Comparison of ENCODE assay signal across 24 cellular contexts in genomic region chr5:177538876-177539275, GRCh38. TPM values are rescaled to one million over a fixed set of nuclear protein-coding genes. Genes with fewer than 3 reads are reported as not detected.
DNase-seq lines count a peak whose midpoint lies in the region; ATAC-seq, FAIRE-seq and TF ChIP-seq lines count a peak whose summit lies in the region.
"Had no signal": no experiment of that assay in that cellular context is flagged by ENCODE, and none has a peak within 500 bp of the region (broad histone marks: within the 10 kb centered on the region; RNA-seq: fewer than 3 reads in every experiment).

No MANE protein-coding gene starts in this region.

- peaks cover 9% of the 10 kb centered on the region for H3K36me3 Mint-ChIP-seq in activated naive CD4-positive, alpha-beta T cell treated with anti-CD3 and anti-CD28 coated beads for 36 hours (ENCODE audit: low read depth)

- no peak for TF ChIP-seq RAD21 in A549 (conservative IDR thresholded peaks at IDR 0.05 in 1 of 2, IDR thresholded peaks at IDR 0.05 in 1 of 2)

- H3K4me3 ChIP-seq in A549 (no peak overlapping the region), ascending aorta (no peak overlapping the region), sigmoid colon (no peak overlapping the region), HAP-1 (no peak overlapping the region), upper lobe of right lung (no peak overlapping the region)
- H3K4me3 ChIP-seq: pancreas had no signal

- in situ Hi-C loops in HAP-1 (cut with MboI; ENCODE audit: low sequenced_read_pairs), result no loop called here

- no peak for FAIRE-seq in A549 (lab: Jason Lieb, UNC)
- FAIRE-seq: GM19239, pancreas, urothelium cell line had no signal

- intact Hi-C loops in ascending aorta (cut with DNase I) (loop anchor here (1.0 kb wide), 1 partner anchor 14 kb away; no protein-coding TSS in a partner anchor), left cardiac atrium (cut with DNase I) (no loop called here), sigmoid colon (cut with DNase I) (no loop called here), upper lobe of right lung (cut with DNase I) (no loop called here)
- intact Hi-C loops in activated naive CD4-positive, alpha-beta T cell treated with anti-CD3 and anti-CD28 coated beads for 36 hours (cut with micrococcal nuclease), result no loop called here

- H3K27ac ChIP-seq in A549, result peak overlapping the region in 1 of 2 experiments; percentile 76; a peak in 3 of 6 replicates
- H3K27ac ChIP-seq in ascending aorta, result peak overlapping the region; percentile 81 to 82
- H3K27ac ChIP-seq in sigmoid colon, result peak overlapping the region; percentile 72 to 83 (median 76)
- H3K27ac ChIP-seq in upper lobe of right lung, result no peak overlapping the region

- WGBS in A549 (ENCODE audit: missing lambda C conversion rate), result 98% methylated on average over 10 of the region's 10 CpGs
- 94 to 95% methylated on average over 10 of the region's 10 CpGs for WGBS in sigmoid colon, 2 donors

- H3K36me3 ChIP-seq in ascending aorta (peaks cover 6 to 16% of the 10 kb centered on the region in 2 donors), sigmoid colon (peaks cover 0 to 41% (median 12%) of the 10 kb centered on the region in 4 donors), HAP-1 (replicated peaks) (peaks cover 46% of the 10 kb centered on the region), upper lobe of right lung (peaks cover 56% of the 10 kb centered on the region)

- no peak for ATAC-seq in A549
- peak; percentile 21 to 39 for ATAC-seq in left cardiac atrium
- ATAC-seq in GM18502 (IDR thresholded peaks at IDR 0.05; ENCODE audit: poor library complexity, unreplicated experiment), result no peak
- ATAC-seq in upper lobe of right lung, result no peak
- ATAC-seq: left lobe of liver had no signal

- POLR2A ChIA-PET in A549 (lab: Yijun Ruan, JAX), result no interaction called here

- peaks cover 2% of the 10 kb centered on the region for H3K4me1 Mint-ChIP-seq in activated naive CD4-positive, alpha-beta T cell treated with anti-CD3 and anti-CD28 coated beads for 36 hours (ENCODE audit: low read depth)
- H3K4me1 Mint-ChIP-seq: activated B cell treated with CpG ODN at 0.5 μM for 24 hours had no signal

- no peak for TF ChIP-seq POLR2A in A549 (IDR thresholded peaks at IDR 0.05; ENCODE audit: low read length)
- TF ChIP-seq POLR2A in sigmoid colon (IDR thresholded peaks at IDR 0.05), result no peak

- TF ChIP-seq CTCF in A549 (IDR thresholded peaks at IDR 0.05) (no peak), ascending aorta (IDR thresholded peaks at IDR 0.05) (no peak), sigmoid colon (IDR thresholded peaks at IDR 0.05) (no peak), upper lobe of right lung (IDR thresholded peaks at IDR 0.05) (no peak)

- no peaks in the 10 kb centered on the region for H3K27me3 Mint-ChIP-seq in activated naive CD4-positive, alpha-beta T cell treated with anti-CD3 and anti-CD28 coated beads for 36 hours (ENCODE audit: low read depth)
- H3K27me3 Mint-ChIP-seq: activated B cell treated with CpG ODN at 0.5 μM for 24 hours; CD4-positive, alpha-beta memory T cell had no signal

- CTCF ChIA-PET in A549 (lab: Yijun Ruan, JAX), result interaction anchor here (0.9 to 4.1 kb wide), 3 partner anchors 8 to 37 kb away, joined by 3 to 24 read pairs (median 18); partner anchors contain the start of gene DOK3
- CTCF ChIA-PET in activated naive CD4-positive, alpha-beta T cell treated with anti-CD3 and anti-CD28 coated beads for 36 hours (lab: Charles Lee), result no interaction called here

- peak overlapping the region; percentile 58; the same call in 2 of the 3 replicates for H3K4me2 ChIP-seq in A549

- no peak for TF ChIP-seq EP300 in A549 (IDR thresholded peaks at IDR 0.05)
- TF ChIP-seq EP300 in sigmoid colon (IDR thresholded peaks at IDR 0.05), result no peak

- H3K9me3 Mint-ChIP-seq in activated naive CD4-positive, alpha-beta T cell treated with anti-CD3 and anti-CD28 coated beads for 36 hours, result no peaks in the 10 kb centered on the region
- H3K9me3 Mint-ChIP-seq: activated B cell treated with CpG ODN at 0.5 μM for 24 hours; activated T-helper 2 cell treated with anti-CD3 and anti-CD28 coated beads, Interferon-gamma antibody, Interleukin-2, Interleukin-4, amounts not matched to agents 10 μg/mL and 5 μg/mL and 100 μg/mL, durations not matched to agents 14 hours and 24 hours and 36 hours; CD4-positive, alpha-beta memory T cell; endodermal cell; T-helper 1 cell treated with Interleukin-12 subunit alpha and Interleukin-12 subunit beta and Interleukin-4 antibody, amounts not matched to agents 30 μg/mL and 1 μg/mL, for 36 hours had no signal

- DNase-seq in A549 (ENCODE audit: low read depth in 1 of 2, low spot score in 1 of 2) (no peak), ascending aorta (ENCODE audit: low spot score in 2 of 2) (no peak), left cardiac atrium (no peak), sigmoid colon (no peak), HAP-1 (ENCODE audit: low spot score in 2 of 2) (no peak), upper lobe of right lung (no peak)
- no peak for DNase-seq in activated naive CD4-positive, alpha-beta T cell treated with anti-CD3 and anti-CD28 coated beads for 36 hours
- DNase-seq: activated B cell treated with CpG ODN at 0.5 μM for 24 hours; activated CD8-positive, alpha-beta memory T cell treated with anti-CD3 and anti-CD28 coated beads for 24 hours; amniotic stem cell; DND-41; endodermal cell; foreskin melanocyte; NCI-H1694; NCI-H446 treated with DMSO at 0.1 percent for 48 hours; pancreas; SIG-M5 had no signal

- H3K27me3 ChIP-seq in ascending aorta (no peaks in the 10 kb centered on the region), sigmoid colon (no peaks in the 10 kb centered on the region), HAP-1 (ENCODE audit: low read depth) (no peaks in the 10 kb centered on the region), upper lobe of right lung (no peaks in the 10 kb centered on the region)
- H3K27me3 ChIP-seq: pancreas had no signal

- H3K4me1 ChIP-seq in A549, result peaks cover 26% of the 10 kb centered on the region
- peaks cover 36 to 66% of the 10 kb centered on the region in 2 donors for H3K4me1 ChIP-seq in ascending aorta
- H3K4me1 ChIP-seq in sigmoid colon, result peaks cover 0 to 87% (median 71%) of the 10 kb centered on the region in 4 donors
- H3K4me1 ChIP-seq in HAP-1, result peaks cover 7% of the 10 kb centered on the region; the same call in 1 of the 2 replicates
- H3K4me1 ChIP-seq in upper lobe of right lung, result peaks cover 20% of the 10 kb centered on the region

- H3K9me3 ChIP-seq in A549 (no peaks in the 10 kb centered on the region), ascending aorta (no peaks in the 10 kb centered on the region), sigmoid colon (no peaks in the 10 kb centered on the region), HAP-1 (no peaks in the 10 kb centered on the region), upper lobe of right lung (no peaks in the 10 kb centered on the region)
- H3K9me3 ChIP-seq: pancreas had no signal

- no peak overlapping the region for H3K27ac Mint-ChIP-seq in activated naive CD4-positive, alpha-beta T cell treated with anti-CD3 and anti-CD28 coated beads for 36 hours
- H3K27ac Mint-ChIP-seq: activated B cell treated with CpG ODN at 0.5 μM for 24 hours; activated T-helper 2 cell treated with anti-CD3 and anti-CD28 coated beads, Interferon-gamma antibody, Interleukin-2, Interleukin-4, amounts not matched to agents 10 μg/mL and 5 μg/mL and 100 μg/mL, durations not matched to agents 14 hours and 24 hours and 36 hours; T-helper 1 cell treated with Interleukin-12 subunit alpha and Interleukin-12 subunit beta and Interleukin-4 antibody, amounts not matched to agents 30 μg/mL and 1 μg/mL, for 36 hours had no signal

- no peak overlapping the region for H3K4me3 Mint-ChIP-seq in activated naive CD4-positive, alpha-beta T cell treated with anti-CD3 and anti-CD28 coated beads for 36 hours
- H3K4me3 Mint-ChIP-seq: activated B cell treated with CpG ODN at 0.5 μM for 24 hours; CD4-positive, alpha-beta memory T cell; endodermal cell; T-helper 1 cell treated with Interleukin-12 subunit alpha and Interleukin-12 subunit beta and Interleukin-4 antibody, amounts not matched to agents 30 μg/mL and 1 μg/mL, for 36 hours had no signal

RNA-seq across cellular contexts. Expression of gene FAM193B, which starts 15.5 kb away (rescaled TPM):
- polyA plus RNA-seq in A549 (2011; rRNA removed), result 19.4 and 23.0 TPM in 2 replicates
- polyA plus RNA-seq in A549 (2012; cell fraction: cytosol; rRNA removed), result 29.5 and 29.6 TPM in 2 replicates
- polyA plus RNA-seq in A549 (2012; cell fraction: nucleus; rRNA removed), result 184 and 207 TPM in 2 replicates
- polyA plus RNA-seq in A549 (2017; fragmentation: RNase III; extraction: RNeasy Plus Mini Kit Qiagen cat#74134 plus additional on column Dnase treatment), result 24.9 to 31.9 TPM (median 28.9 TPM) in 3 replicates
- polyA minus RNA-seq in A549 (2011; rRNA and poly(A)+ RNA removed), result 10.5 and 18.4 TPM in 2 replicates
- 116 TPM for total RNA-seq in ascending aorta
- 10 to 100 TPM; 26.1 to 30.1 TPM for total RNA-seq in left cardiac atrium
- total RNA-seq in sigmoid colon, result 10 to 100 TPM; 39.6 to 82.8 (median 43.9) TPM
- 10 to 100 TPM in 2 of 3 donors, 1 to 10 TPM in 1; 9.0 to 87.4 (median 10.2) TPM for polyA plus RNA-seq in sigmoid colon
- total RNA-seq in activated naive CD4-positive, alpha-beta T cell treated with anti-CD3 and anti-CD28 coated beads for 36 hours, result 10 to 100 TPM; 87.4 to 87.8 TPM
- total RNA-seq in upper lobe of right lung, result 76.3 TPM

RNA-seq across cellular contexts. Expression of gene DDX41, which starts 22.1 kb away (rescaled TPM):
- polyA plus RNA-seq in A549 (2011; rRNA removed) (87.7 and 90.7 TPM in 2 replicates), A549 (2017; fragmentation: RNase III; extraction: RNeasy Plus Mini Kit Qiagen cat#74134 plus additional on column Dnase treatment) (121 to 177 TPM (median 172 TPM) in 3 replicates), sigmoid colon (10 to 100 TPM; 69.7 to 78.4 (median 72.6) TPM)
- polyA plus RNA-seq in A549 (2012; cell fraction: cytosol; rRNA removed), result 180 and 211 TPM in 2 replicates
- 290 and 366 TPM in 2 replicates for polyA plus RNA-seq in A549 (2012; cell fraction: nucleus; rRNA removed)
- 65.9 and 74.8 TPM in 2 replicates for polyA minus RNA-seq in A549 (2011; rRNA and poly(A)+ RNA removed)
- total RNA-seq in ascending aorta (117 TPM), left cardiac atrium (10 to 100 TPM; 33.1 to 53.5 TPM), sigmoid colon (10 to 100 TPM; 47.8 to 55.1 (median 51.6) TPM), upper lobe of right lung (61.6 TPM)
- total RNA-seq in activated naive CD4-positive, alpha-beta T cell treated with anti-CD3 and anti-CD28 coated beads for 36 hours, result 100 to 1,000 TPM; 142 to 147 TPM

RNA-seq across cellular contexts. Expression of gene DOK3, which starts 29.2 kb away (rescaled TPM):
- polyA plus RNA-seq in A549 (2011; rRNA removed) (1.3 and 1.8 TPM in 2 replicates), A549 (2017; fragmentation: RNase III; extraction: RNeasy Plus Mini Kit Qiagen cat#74134 plus additional on column Dnase treatment) (7.1 to 9.1 TPM (median 7.4 TPM) in 3 replicates), sigmoid colon (10 to 100 TPM in 1 of 3 donors, 1 to 10 TPM in 2; 3.0 to 20.2 (median 7.2) TPM)
- polyA plus RNA-seq in A549 (2012; cell fraction: cytosol; rRNA removed), result 2.9 and 4.2 TPM in 2 replicates
- polyA plus RNA-seq in A549 (2012; cell fraction: nucleus; rRNA removed), result 26.3 and 29.7 TPM in 2 replicates
- 0.54 and 2.0 TPM in 2 replicates for polyA minus RNA-seq in A549 (2011; rRNA and poly(A)+ RNA removed)
- total RNA-seq in ascending aorta (0.32 TPM), left cardiac atrium (1 to 10 TPM; 5.3 to 9.0 TPM), sigmoid colon (1 to 10 TPM; 4.6 to 8.0 (median 6.5) TPM), upper lobe of right lung (45.6 TPM)
- total RNA-seq in activated naive CD4-positive, alpha-beta T cell treated with anti-CD3 and anti-CD28 coated beads for 36 hours, result 1 to 10 TPM in 1 of 2 experiments, under 1 TPM in 1; 0.37 to 1.3 TPM

RNA-seq across cellular contexts. Expression of gene PDLIM7, which starts 41.5 kb away (rescaled TPM):
- polyA plus RNA-seq in A549 (2011; rRNA removed), result 26.1 and 30.7 TPM in 2 replicates
- polyA plus RNA-seq in A549 (2012; cell fraction: cytosol; rRNA removed), result 91.5 and 139 TPM in 2 replicates
- 252 and 329 TPM in 2 replicates for polyA plus RNA-seq in A549 (2012; cell fraction: nucleus; rRNA removed)
- polyA plus RNA-seq in A549 (2017; fragmentation: RNase III; extraction: RNeasy Plus Mini Kit Qiagen cat#74134 plus additional on column Dnase treatment), result 120 to 141 TPM (median 124 TPM) in 3 replicates
- polyA minus RNA-seq in A549 (2011; rRNA and poly(A)+ RNA removed), result 22.0 and 27.9 TPM in 2 replicates
- 1,082 TPM for total RNA-seq in ascending aorta
- 10 to 100 TPM; 50.5 to 94.5 TPM for total RNA-seq in left cardiac atrium
- 100 to 1,000 TPM; 274 to 923 (median 482) TPM for total RNA-seq in sigmoid colon
- polyA plus RNA-seq in sigmoid colon, result 10 to 100 TPM in 2 of 3 donors, 1 to 10 TPM in 1; 7.2 to 58.5 (median 14.4) TPM
- total RNA-seq in activated naive CD4-positive, alpha-beta T cell treated with anti-CD3 and anti-CD28 coated beads for 36 hours, result 10 to 100 TPM; 41.2 to 42.2 TPM
- total RNA-seq in upper lobe of right lung, result 59.1 TPM

RNA-seq across cellular contexts. Expression of gene TMED9, which starts 53.1 kb away (rescaled TPM):
- polyA plus RNA-seq in A549 (2011; rRNA removed) (168 and 212 TPM in 2 replicates), A549 (2017; fragmentation: RNase III; extraction: RNeasy Plus Mini Kit Qiagen cat#74134 plus additional on column Dnase treatment) (218 to 239 TPM (median 236 TPM) in 3 replicates), sigmoid colon (100 to 1,000 TPM in 1 of 3 donors, 10 to 100 TPM in 2; 37.2 to 221 (median 73.8) TPM)
- 202 and 215 TPM in 2 replicates for polyA plus RNA-seq in A549 (2012; cell fraction: cytosol; rRNA removed)
- polyA plus RNA-seq in A549 (2012; cell fraction: nucleus; rRNA removed), result 186 and 187 TPM in 2 replicates
- polyA minus RNA-seq in A549 (2011; rRNA and poly(A)+ RNA removed), result 124 and 144 TPM in 2 replicates
- total RNA-seq in ascending aorta (113 TPM), left cardiac atrium (100 to 1,000 TPM; 101 to 131 TPM), sigmoid colon (10 to 100 TPM; 48.9 to 64.5 (median 55.6) TPM), upper lobe of right lung (133 TPM)
- 100 to 1,000 TPM; 110 TPM for total RNA-seq in activated naive CD4-positive, alpha-beta T cell treated with anti-CD3 and anti-CD28 coated beads for 36 hours

Comparison
In these comparisons a context has a peak if more than half of its experiments do, and no peak if none do; other contexts are left out.
1. ATAC-seq: peak in left cardiac atrium (2 of 2); none in A549 (0 of 2), GM18502 (single experiment) and upper lobe of right lung (single experiment).